ENCODE assay signal across 34 cellular contexts in genomic region chr19:42294471-42295137, GRCh38. TPM values are rescaled to one million over a fixed set of nuclear protein-coding genes. Genes with fewer than 3 reads are reported as not detected.
"Had no signal": no experiment of that assay in that cellular context is flagged by ENCODE, and none has a peak within 500 bp of the region (broad histone marks: within the 10 kb centered on the region; RNA-seq: fewer than 3 reads in every experiment).

No MANE protein-coding gene starts in this region.

- H3K4me3 ChIP-seq: heart left ventricle, lung, pancreas, prostate gland, smooth muscle cell, suprapubic skin, tibial artery, upper lobe of right lung had no signal

- DNase-seq: activated CD4-positive, alpha-beta memory T cell treated with anti-CD3 and anti-CD28 coated beads, Interleukin-2, amount 10 ng/mL, durations not matched to agents 7 days and 5 days; activated CD4-positive, alpha-beta T cell treated with anti-CD3 and anti-CD28 coated beads, Interleukin-2, amount 10 ng/mL, durations not matched to agents 24 days and 14 days; activated CD4-positive, CD25-positive, alpha-beta regulatory T cell treated with anti-CD3 and anti-CD28 coated beads, Interleukin-2, amount 50 U/mL, for 72 hours; activated CD8-positive, alpha-beta memory T cell treated with anti-CD3 and anti-CD28 coated beads, Interleukin-2, amount 10 ng/mL, durations not matched to agents 7 days and 5 days; activated effector memory CD4-positive, alpha-beta T cell treated with Interleukin-2 at 50 U/mL for 16 hours; activated naive CD4-positive, alpha-beta T cell treated with anti-CD3 and anti-CD28 coated beads for 36 hours; activated naive CD8-positive, alpha-beta T cell treated with anti-CD3 and anti-CD28 coated beads for 36 hours; amniotic stem cell; brain microvascular endothelial cell; central memory CD4-positive, alpha-beta T cell; endodermal cell; foreskin fibroblast; hypothalamus; immature natural killer cell; mesendoderm; retina; stimulated activated CD4-positive, alpha-beta T cell treated with anti-CD3 and anti-CD28 coated beads, Interleukin-1b, Interleukin-23, amount 100 ng/mL, for 48 hours; stimulated activated naive CD4-positive, alpha-beta T cell; SW 1271; T-helper 9 cell; tibial artery; upper lobe of right lung; WERI-Rb-1 had no signal

- H3K27ac ChIP-seq: brain microvascular endothelial cell, heart left ventricle, pancreas, prostate gland, suprapubic skin, tibial artery, upper lobe of right lung had no signal

- H3K27me3 ChIP-seq: brain microvascular endothelial cell, heart left ventricle, pancreas, suprapubic skin, tibial artery, upper lobe of right lung had no signal

- H3K4me1 ChIP-seq: heart left ventricle, pancreas, prostate gland, upper lobe of right lung had no signal

- FAIRE-seq: astrocyte, pancreas, TTC549 had no signal

- H3K4me2 ChIP-seq: smooth muscle cell had no signal

- H3K9me3 ChIP-seq: heart left ventricle, pancreas, prostate gland, suprapubic skin, tibial artery, upper lobe of right lung had no signal

- ATAC-seq: activated CD8-positive, alpha-beta memory T cell treated with anti-CD3 and anti-CD28 coated beads, Interleukin-2, amount 10 ng/mL, durations not matched to agents 7 days and 5 days; esophagus mucosa; heart left ventricle; natural killer cell treated with Interleukin-12 subunit alpha and Interleukin-12 subunit beta and Interleukin-15 and Interleukin-18, amount 100 ng/mL, for 72 hours; pancreas; upper lobe of right lung had no signal

RNA-seq across cellular contexts. Expression of gene PRR19, which starts 7.3 kb away (rescaled TPM):
- total RNA-seq: mononuclear cell had no signal

RNA-seq across cellular contexts. Expression of gene TMEM145, which starts 18.5 kb away (rescaled TPM):
- total RNA-seq: activated naive CD4-positive, alpha-beta T cell treated with anti-CD3 and anti-CD28 coated beads for 36 hours; astrocyte; mononuclear cell; smooth muscle cell had no signal
- polyA plus RNA-seq: immature natural killer cell had no signal
